ENCODE assay signal across 13 cellular contexts in the genomic region with DNA sequence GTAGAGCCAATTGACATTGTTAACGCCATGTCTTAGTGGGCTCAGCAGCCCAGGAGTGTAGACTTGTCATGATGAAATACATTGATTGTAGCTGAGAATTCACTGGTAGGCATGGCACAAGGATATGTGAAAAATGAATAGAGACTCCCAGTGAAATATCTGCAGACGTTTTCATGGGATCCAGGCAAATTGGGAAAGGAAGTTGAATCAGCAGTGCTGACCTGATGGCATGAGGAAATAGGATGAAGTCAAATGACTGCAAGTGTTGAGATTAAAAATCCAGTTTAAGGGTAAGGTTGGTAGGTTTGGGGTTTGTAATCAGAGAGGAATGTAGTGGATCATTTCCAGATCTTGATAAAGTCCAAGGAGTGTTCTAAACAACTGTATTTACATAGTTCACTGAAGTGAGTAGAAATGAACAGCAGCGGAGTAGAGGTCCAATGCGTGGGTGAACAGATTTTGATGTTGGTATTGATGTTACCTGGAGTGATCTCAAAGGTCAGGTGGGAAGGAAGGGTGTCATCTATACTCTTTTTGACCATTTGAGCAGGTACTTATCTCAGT. TPM values are rescaled to one million over a fixed set of nuclear protein-coding genes. Genes with fewer than 3 reads are reported as not detected.
A peak's percentile ranks its signal among the peaks of the same experiment; 100 is the strongest.
DNase-seq lines count a peak whose midpoint lies in the region; ATAC-seq and TF ChIP-seq lines count a peak whose summit lies in the region.
"Had no signal": no experiment of that assay in that cellular context is flagged by ENCODE, and none has a peak within 500 bp of the region (broad histone marks: within the 10 kb centered on the region; RNA-seq: fewer than 3 reads in every experiment).

No MANE protein-coding gene starts in this region.

- in situ Hi-C loops in brain microvascular endothelial cell (cut with HindIII; ENCODE audit: low pct_ligation_motif_present, low sequenced_read_pairs): no loop called here
- in situ Hi-C loops in G401 (cut with HindIII; ENCODE audit: low sequenced_read_pairs): no loop called here

- WGBS in right lobe of liver (ENCODE audit: insufficient coverage, low coverage, low lambda C conversion rate, missing lambda C conversion rate): 23% methylated on average over 4 of the region's 4 CpGs
- 64 to 65% methylated on average over 4 of the region's 4 CpGs for WGBS in aorta, 2 donors

- H3K4me3 ChIP-seq in brain microvascular endothelial cell (ENCODE audit: low read depth, low read length) (no peak overlapping the region), right lobe of liver (no peak overlapping the region), aorta (ENCODE audit: low read length in 2 of 2) (no peak overlapping the region)
- H3K4me3 ChIP-seq: hepatocyte had no signal

- H3K9me3 ChIP-seq in right lobe of liver (no peaks in the 10 kb centered on the region), aorta (ENCODE audit: control insufficient read depth, low read length) (no peaks in the 10 kb centered on the region)

- DNase-seq in AG20443 (ENCODE audit: low spot score): peak; percentile 40
- peak; percentile 68 for DNase-seq in LHCN-M2 (ENCODE audit: low read depth)
- peak; percentile 45 for DNase-seq in brain microvascular endothelial cell
- no peak for DNase-seq in right lobe of liver
- no peak for DNase-seq in aorta
- no peak for DNase-seq in G401 (ENCODE audit: low spot score)
- no peak for DNase-seq in HPDE6-E6E7 (ENCODE audit: extremely low spot score)
- DNase-seq: activated T-cell treated with anti-CD3 and anti-CD28 coated beads for 4 hours; CD8-positive, alpha-beta memory T cell; NCI-H774; T-helper 9 cell had no signal

- intact Hi-C loops in right lobe of liver (cut with DNase I) (no loop called here), aorta (cut with DNase I) (no loop called here)

- ATAC-seq in right lobe of liver (peak; percentile 71 to 90 (median 84)), aorta (ENCODE audit: low FRiP score) (no peak), HG03139 (IDR thresholded peaks at IDR 0.05; ENCODE audit: unreplicated experiment) (no peak)

- TF ChIP-seq POLR2A in right lobe of liver (IDR thresholded peaks at IDR 0.05): no peak

- H3K4me1 ChIP-seq in right lobe of liver (peaks cover 0 to 15% (median 2%) of the 10 kb centered on the region in 4 donors), aorta (ENCODE audit: control insufficient read depth in 1 of 2, insufficient read depth in 2 of 2, low read length in 2 of 2) (no peaks in the 10 kb centered on the region)

- TF ChIP-seq CTCF in brain microvascular endothelial cell (IDR thresholded peaks at IDR 0.05; ENCODE audit: low read depth, low read length, missing control alignments) (no peak), right lobe of liver (IDR thresholded peaks at IDR 0.05) (no peak)

- H3K27ac ChIP-seq in brain microvascular endothelial cell: peak overlapping the region; percentile 5
- peak overlapping the region in 1 of 3 donors; percentile 28 for H3K27ac ChIP-seq in right lobe of liver
- no peak overlapping the region for H3K27ac ChIP-seq in aorta (ENCODE audit: low read depth in 1 of 2, low read length in 2 of 2)
- H3K27ac ChIP-seq: hepatocyte had no signal

- H3K27me3 ChIP-seq in brain microvascular endothelial cell (replicated peaks): no peaks in the 10 kb centered on the region
- no peaks in the 10 kb centered on the region for H3K27me3 ChIP-seq in right lobe of liver
- no peaks in the 10 kb centered on the region for H3K27me3 ChIP-seq in aorta (ENCODE audit: control insufficient read depth in 1 of 2, insufficient read depth in 2 of 2, low read length in 1 of 2)
- H3K27me3 ChIP-seq: hepatocyte had no signal

- H3K36me3 ChIP-seq in brain microvascular endothelial cell (replicated peaks): no peaks in the 10 kb centered on the region
- peaks cover 0 to 18% (median 2%) of the 10 kb centered on the region in 4 donors for H3K36me3 ChIP-seq in right lobe of liver
- no peaks in the 10 kb centered on the region for H3K36me3 ChIP-seq in aorta (ENCODE audit: control insufficient read depth in 1 of 2, insufficient read depth in 2 of 2, low read length in 1 of 2)

RNA-seq across cellular contexts. Expression of a gene that starts 24.6 kb away (rescaled TPM):
- total RNA-seq in LHCN-M2 (2014; rRNA removed) (13.5 and 16.6 TPM in 2 replicates), right lobe of liver (10 to 100 TPM; 13.0 to 53.9 (median 18.9) TPM), aorta (10 to 100 TPM; 34.2 to 43.2 TPM)
- 11.5 TPM for polyA plus RNA-seq in LHCN-M2 (2012)
- polyA plus RNA-seq in aorta: 10 to 100 TPM; 35.1 to 44.5 TPM
- total RNA-seq in G401 (2014; rRNA removed; shearing (Covaris generic)): 2.5 and 15.1 TPM in 2 replicates

Comparison
In these comparisons a context has a peak if more than half of its experiments do, and no peak if none do; other contexts are left out.
1. DNase-seq: peak in AG20443 (single experiment), LHCN-M2 (single experiment) and brain microvascular endothelial cell (single experiment); none in right lobe of liver (0 of 3), aorta (0 of 2), G401 (single experiment) and HPDE6-E6E7 (single experiment).
2. ATAC-seq: peak in right lobe of liver (4 of 4); none in aorta (single experiment) and HG03139 (single experiment).